In genomic region chr10:47047577-47048532, GRCh38 we compare ENCODE assay signal across 8 cellular contexts.
DNase-seq lines count a peak whose midpoint lies in the region; ATAC-seq and TF ChIP-seq lines count a peak whose summit lies in the region.

No MANE protein-coding gene starts in this region.

- H3K4me3 ChIP-seq in CD4-positive, CD25-positive, alpha-beta regulatory T cell (ENCODE audit: low read depth, low read length): no peak overlapping the region
- H3K4me3 ChIP-seq in effector memory CD4-positive, alpha-beta T cell (ENCODE audit: insufficient read depth, low read depth, low read length, poor library complexity, severe bottlenecking): no peak overlapping the region

- H3K27ac Mint-ChIP-seq in CD4-positive, CD25-positive, alpha-beta regulatory T cell: peak overlapping the region; percentile 38 to 78 (median 65)
- no peak overlapping the region for H3K27ac Mint-ChIP-seq in mesothelial cell of epicardium

- peak; percentile 24 to 60 (median 35) for DNase-seq in CD4-positive, CD25-positive, alpha-beta regulatory T cell
- peak; percentile 78 for DNase-seq in NCI-H82 (lab: John Stamatoyannopoulos, UW)
- DNase-seq in activated CD8-positive, alpha-beta memory T cell treated with anti-CD3 and anti-CD28 coated beads for 4 hours (ENCODE audit: low read depth in 2 of 2): peak; percentile 36 to 44
- peak; percentile 25 to 55 (median 28) for DNase-seq in effector memory CD4-positive, alpha-beta T cell
- DNase-seq in mesothelial cell of epicardium (ENCODE audit: low spot score in 2 of 2, unreplicated experiment in 2 of 2): peak; percentile 57 to 89
- peak; percentile 68 for DNase-seq in stimulated activated CD8-positive, alpha-beta memory T cell treated with anti-CD3 and anti-CD28 coated beads, Interleukin-4, amount 100 ng/mL, for 24 hours (ENCODE audit: low read depth)

- H3K9me3 ChIP-seq in CD4-positive, CD25-positive, alpha-beta regulatory T cell (ENCODE audit: control insufficient read depth in 2 of 2, low read length in 2 of 2): no peaks in the 10 kb centered on the region
- H3K9me3 ChIP-seq in effector memory CD4-positive, alpha-beta T cell (ENCODE audit: control insufficient read depth, low read length): no peaks in the 10 kb centered on the region

- peaks cover 9% of the 10 kb centered on the region for H3K4me1 ChIP-seq in CD4-positive, CD25-positive, alpha-beta regulatory T cell (ENCODE audit: control insufficient read depth, insufficient read depth, low read length, poor library complexity, severe bottlenecking)
- peaks cover 7% of the 10 kb centered on the region for H3K4me1 ChIP-seq in effector memory CD4-positive, alpha-beta T cell (ENCODE audit: control insufficient read depth, insufficient read depth, low read length, poor library complexity, severe bottlenecking)

- no peaks in the 10 kb centered on the region for H3K36me3 Mint-ChIP-seq in CD4-positive, CD25-positive, alpha-beta regulatory T cell
- no peaks in the 10 kb centered on the region for H3K36me3 Mint-ChIP-seq in mesothelial cell of epicardium

- ATAC-seq in CD4-positive, CD25-positive, alpha-beta regulatory T cell (ENCODE audit: low read depth in 2 of 2): no peak
- peak; percentile 58 for ATAC-seq in GM21619 (IDR thresholded peaks at IDR 0.05; ENCODE audit: unreplicated experiment)
- no peak for ATAC-seq in GM21576 (IDR thresholded peaks at IDR 0.05; ENCODE audit: unreplicated experiment)

- peaks cover 0 to 14% (median 6%) of the 10 kb centered on the region in 4 donors for H3K4me1 Mint-ChIP-seq in CD4-positive, CD25-positive, alpha-beta regulatory T cell
- H3K4me1 Mint-ChIP-seq in mesothelial cell of epicardium: peaks cover 9% of the 10 kb centered on the region

- H3K9me3 Mint-ChIP-seq in CD4-positive, CD25-positive, alpha-beta regulatory T cell: no peaks in the 10 kb centered on the region
- H3K9me3 Mint-ChIP-seq in mesothelial cell of epicardium: no peaks in the 10 kb centered on the region

- no peak overlapping the region for H3K4me3 Mint-ChIP-seq in CD4-positive, CD25-positive, alpha-beta regulatory T cell
- no peak overlapping the region for H3K4me3 Mint-ChIP-seq in mesothelial cell of epicardium

- no peaks in the 10 kb centered on the region for H3K27me3 ChIP-seq in CD4-positive, CD25-positive, alpha-beta regulatory T cell (ENCODE audit: control insufficient read depth, insufficient read depth, low read length)
- H3K27me3 ChIP-seq in effector memory CD4-positive, alpha-beta T cell (replicated peaks; ENCODE audit: control insufficient read depth, insufficient read depth, low read length, poor library complexity, severe bottlenecking): no peaks in the 10 kb centered on the region

- peak; percentile 96 for TF ChIP-seq CTCF in mesothelial cell of epicardium (IDR thresholded peaks at IDR 0.05; ENCODE audit: unreplicated experiment)

- H3K27ac ChIP-seq in CD4-positive, CD25-positive, alpha-beta regulatory T cell (ENCODE audit: insufficient read depth, low read length, poor library complexity, severe bottlenecking): no peak overlapping the region
- no peak overlapping the region for H3K27ac ChIP-seq in effector memory CD4-positive, alpha-beta T cell (ENCODE audit: insufficient read depth, low read length, poor library complexity, severe bottlenecking)

- H3K36me3 ChIP-seq in CD4-positive, CD25-positive, alpha-beta regulatory T cell (ENCODE audit: control insufficient read depth, insufficient read depth, low read length): no peaks in the 10 kb centered on the region
- H3K36me3 ChIP-seq in effector memory CD4-positive, alpha-beta T cell (ENCODE audit: control insufficient read depth, insufficient read depth, low read length): no peaks in the 10 kb centered on the region

- no peaks in the 10 kb centered on the region for H3K27me3 Mint-ChIP-seq in CD4-positive, CD25-positive, alpha-beta regulatory T cell
- H3K27me3 Mint-ChIP-seq in mesothelial cell of epicardium (ENCODE audit: low read depth): peaks cover 2% of the 10 kb centered on the region

Comparison
In these comparisons a context has a peak if more than half of its experiments do, and no peak if none do; other contexts are left out.
1. DNase-seq: peak in every context shown above with its lines; median percentile 78 in NCI-H82; 73 in mesothelial cell of epicardium; 68 in stimulated activated CD8-positive, alpha-beta memory T cell treated with anti-CD3 and anti-CD28 coated beads, Interleukin-4, amount 100 ng/mL, for 24 hours; 40 in activated CD8-positive, alpha-beta memory T cell treated with anti-CD3 and anti-CD28 coated beads for 4 hours; 35 in CD4-positive, CD25-positive, alpha-beta regulatory T cell; 28 in effector memory CD4-positive, alpha-beta T cell.